8 cellular contexts compared by ENCODE assay signal in the genomic region with DNA sequence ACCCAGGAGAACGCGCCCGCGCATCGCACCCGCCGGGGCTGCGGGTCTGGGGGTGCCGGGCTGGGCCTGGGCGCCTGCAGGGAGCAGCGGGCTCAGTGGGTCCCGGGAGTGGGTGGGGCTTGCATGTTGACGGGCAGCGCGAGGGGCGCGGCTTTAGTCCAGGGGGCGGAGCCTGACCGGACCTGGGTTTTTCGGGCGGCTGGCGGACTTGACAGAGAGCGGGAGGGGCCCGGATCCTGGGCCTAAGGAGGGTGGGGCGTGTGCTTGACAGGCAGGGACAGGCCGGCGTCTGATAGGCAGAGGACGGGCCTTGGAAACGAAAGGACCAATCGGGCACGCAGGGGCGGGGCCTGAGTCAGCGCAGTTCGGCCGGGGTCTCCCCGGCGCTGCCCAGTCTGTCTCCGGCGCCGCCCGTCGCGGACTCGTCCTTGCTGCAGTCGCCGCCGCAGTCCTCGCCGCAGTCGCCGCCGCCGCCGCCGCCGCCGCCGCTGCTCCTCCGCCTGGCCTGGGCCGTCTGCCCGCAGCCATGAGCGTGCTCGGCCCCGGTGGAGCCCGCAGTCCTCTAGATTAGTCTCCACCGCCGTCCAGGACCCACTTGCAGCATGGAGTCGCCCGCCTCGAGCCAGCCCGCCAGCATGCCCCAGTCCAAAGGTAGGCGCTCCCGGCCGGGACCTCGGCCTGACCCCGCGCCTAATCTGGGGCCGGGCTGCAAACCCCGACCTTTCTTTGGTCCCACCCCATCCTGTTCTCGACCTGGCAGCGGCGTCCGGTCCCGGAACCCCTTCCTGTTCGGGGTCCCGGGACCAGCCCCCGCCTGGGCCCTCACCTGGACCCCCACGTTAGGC. TPM values are rescaled to one million over a fixed set of nuclear protein-coding genes. Genes with fewer than 3 reads are reported as not detected.
DNase-seq lines count a peak whose midpoint lies in the region; ATAC-seq and TF ChIP-seq lines count a peak whose summit lies in the region.

A gene (plus strand): TSS at position 393 of the 845 bp plus-strand sequence. CDS start 210 bp downstream, at position 603.

- H3K4me3 ChIP-seq in astrocyte of the cerebellum (ENCODE audit: low read depth, low read length) (peak within 1 kb of the TSS; percentile 68), hepatocyte (peak within 1 kb of the TSS; percentile 71)

- H2AFZ ChIP-seq in hepatocyte: peak within 1 kb of the TSS; percentile 48

- H3K4me2 ChIP-seq in hepatocyte: peak within 1 kb of the TSS; percentile 92

- H3K27me3 ChIP-seq in hepatocyte: no peaks in the 10 kb centered on the region

- H4K20me1 ChIP-seq in hepatocyte (ENCODE audit: insufficient read depth, poor library complexity, severe bottlenecking): peaks cover 18% of the 10 kb centered on the region

- peak; percentile 65 for ATAC-seq in GM18505 (IDR thresholded peaks at IDR 0.05; ENCODE audit: unreplicated experiment)
- peak; percentile 78 for ATAC-seq in HG02973 (IDR thresholded peaks at IDR 0.05; ENCODE audit: unreplicated experiment)

- H3K9me3 ChIP-seq in hepatocyte (ENCODE audit: low read depth): no peaks in the 10 kb centered on the region

- H3K9me2 ChIP-seq in hepatocyte (replicated peaks; ENCODE audit: insufficient read depth): no peaks in the 10 kb centered on the region

- peak within 1 kb of the TSS; percentile 93 for H3K27ac ChIP-seq in hepatocyte

- TF ChIP-seq CTCF in astrocyte of the cerebellum (IDR thresholded peaks at IDR 0.05; ENCODE audit: low read depth, low read length, missing control alignments) (no peak), hepatocyte (IDR thresholded peaks at IDR 0.05; ENCODE audit: poor library complexity) (no peak)

- peak; percentile 78 for TF ChIP-seq POLR2A in GM18505 (IDR thresholded peaks at IDR 0.05; ENCODE audit: borderline replicate concordance, extremely low read depth, insufficient read depth, insufficient read length)

- H3K4me1 ChIP-seq in hepatocyte (ENCODE audit: insufficient read depth): peaks cover 22% of the 10 kb centered on the region

- H3K36me3 ChIP-seq in hepatocyte (replicated peaks; ENCODE audit: insufficient read depth, low read depth): no peaks in the 10 kb centered on the region

- in situ Hi-C loops in astrocyte of the cerebellum (cut with HindIII; ENCODE audit: low sequenced_read_pairs): loop anchor here (25.0 kb wide), 1 partner anchor 253 kb away; no protein-coding TSS in a partner anchor

- H3K79me2 ChIP-seq in hepatocyte: peaks cover 44% of the 10 kb centered on the region

- peak; percentile 91 for DNase-seq in NCI-H2029 (lab: John Stamatoyannopoulos, UW)
- DNase-seq in T-helper 9 cell: peak; percentile 89
- peak; percentile 98 for DNase-seq in astrocyte of the cerebellum (ENCODE audit: low read depth)
- peak; percentile 100 for DNase-seq in hepatocyte (ENCODE audit: low spot score)
- peak; percentile 99 for DNase-seq in retina
- DNase-seq in cortex of kidney (lab: John Stamatoyannopoulos, UW): no peak

- under 1% methylated on average over 32 of the region's 88 CpGs for WGBS in hepatocyte (ENCODE audit: low lambda C conversion rate, missing lambda C conversion rate)

RNA-seq across cellular contexts. Expression of the gene that starts here (rescaled TPM):
- total RNA-seq in hepatocyte: 16.1 and 21.8 TPM in 2 replicates
- 58.4 and 62.4 TPM in 2 replicates for polyA plus RNA-seq in hepatocyte
